ENCODE assay signal across 1 cellular context in the genomic region with DNA sequence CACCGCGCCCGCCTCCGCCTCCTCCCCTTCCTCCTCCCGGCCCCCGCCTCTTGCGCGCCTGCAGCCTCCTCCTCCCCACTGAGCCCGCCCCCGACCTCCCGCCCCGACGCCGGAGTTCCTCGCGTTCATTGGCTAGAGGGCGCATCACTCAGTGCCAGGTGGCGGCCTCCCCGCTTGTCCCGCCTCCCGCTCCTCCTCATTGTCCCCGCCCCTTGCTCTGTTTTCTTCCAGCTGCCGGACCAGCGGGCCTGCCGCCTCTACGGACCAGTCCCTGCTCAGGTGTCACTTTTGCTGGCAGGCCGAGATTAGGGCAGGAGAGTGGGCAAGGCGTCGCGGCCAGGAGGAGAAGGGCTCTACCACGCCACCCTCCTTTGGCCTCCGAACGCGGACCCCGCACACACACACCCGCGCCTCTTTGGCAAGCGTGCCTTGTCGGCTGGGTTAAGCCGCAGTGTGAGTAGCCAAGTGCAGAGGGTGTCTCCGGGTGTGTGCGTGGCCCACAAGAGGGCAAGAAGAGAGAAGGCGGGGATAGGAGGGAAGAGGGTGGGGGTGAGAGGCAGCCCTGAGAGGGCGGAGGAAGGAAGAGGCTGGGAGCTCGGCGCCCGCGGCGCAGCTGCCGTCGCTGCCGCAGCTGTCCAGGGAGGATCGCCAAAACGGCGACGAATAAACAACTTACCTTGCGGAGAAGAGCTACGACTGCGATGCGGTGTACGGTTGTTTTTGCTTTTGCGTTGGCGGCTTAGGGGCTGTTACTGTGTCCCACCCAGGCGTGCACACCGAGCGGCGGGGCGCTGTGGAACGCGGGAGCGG.
TF ChIP-seq lines count a peak whose summit lies in the region.

No MANE protein-coding gene starts in this region.

TF ChIP-seq in K562, 482 proteins besides CTCF, POLR2A, EP300 and RAD21 (continued from another document and continues in another):
- TF ChIP-seq, protein P1, sequence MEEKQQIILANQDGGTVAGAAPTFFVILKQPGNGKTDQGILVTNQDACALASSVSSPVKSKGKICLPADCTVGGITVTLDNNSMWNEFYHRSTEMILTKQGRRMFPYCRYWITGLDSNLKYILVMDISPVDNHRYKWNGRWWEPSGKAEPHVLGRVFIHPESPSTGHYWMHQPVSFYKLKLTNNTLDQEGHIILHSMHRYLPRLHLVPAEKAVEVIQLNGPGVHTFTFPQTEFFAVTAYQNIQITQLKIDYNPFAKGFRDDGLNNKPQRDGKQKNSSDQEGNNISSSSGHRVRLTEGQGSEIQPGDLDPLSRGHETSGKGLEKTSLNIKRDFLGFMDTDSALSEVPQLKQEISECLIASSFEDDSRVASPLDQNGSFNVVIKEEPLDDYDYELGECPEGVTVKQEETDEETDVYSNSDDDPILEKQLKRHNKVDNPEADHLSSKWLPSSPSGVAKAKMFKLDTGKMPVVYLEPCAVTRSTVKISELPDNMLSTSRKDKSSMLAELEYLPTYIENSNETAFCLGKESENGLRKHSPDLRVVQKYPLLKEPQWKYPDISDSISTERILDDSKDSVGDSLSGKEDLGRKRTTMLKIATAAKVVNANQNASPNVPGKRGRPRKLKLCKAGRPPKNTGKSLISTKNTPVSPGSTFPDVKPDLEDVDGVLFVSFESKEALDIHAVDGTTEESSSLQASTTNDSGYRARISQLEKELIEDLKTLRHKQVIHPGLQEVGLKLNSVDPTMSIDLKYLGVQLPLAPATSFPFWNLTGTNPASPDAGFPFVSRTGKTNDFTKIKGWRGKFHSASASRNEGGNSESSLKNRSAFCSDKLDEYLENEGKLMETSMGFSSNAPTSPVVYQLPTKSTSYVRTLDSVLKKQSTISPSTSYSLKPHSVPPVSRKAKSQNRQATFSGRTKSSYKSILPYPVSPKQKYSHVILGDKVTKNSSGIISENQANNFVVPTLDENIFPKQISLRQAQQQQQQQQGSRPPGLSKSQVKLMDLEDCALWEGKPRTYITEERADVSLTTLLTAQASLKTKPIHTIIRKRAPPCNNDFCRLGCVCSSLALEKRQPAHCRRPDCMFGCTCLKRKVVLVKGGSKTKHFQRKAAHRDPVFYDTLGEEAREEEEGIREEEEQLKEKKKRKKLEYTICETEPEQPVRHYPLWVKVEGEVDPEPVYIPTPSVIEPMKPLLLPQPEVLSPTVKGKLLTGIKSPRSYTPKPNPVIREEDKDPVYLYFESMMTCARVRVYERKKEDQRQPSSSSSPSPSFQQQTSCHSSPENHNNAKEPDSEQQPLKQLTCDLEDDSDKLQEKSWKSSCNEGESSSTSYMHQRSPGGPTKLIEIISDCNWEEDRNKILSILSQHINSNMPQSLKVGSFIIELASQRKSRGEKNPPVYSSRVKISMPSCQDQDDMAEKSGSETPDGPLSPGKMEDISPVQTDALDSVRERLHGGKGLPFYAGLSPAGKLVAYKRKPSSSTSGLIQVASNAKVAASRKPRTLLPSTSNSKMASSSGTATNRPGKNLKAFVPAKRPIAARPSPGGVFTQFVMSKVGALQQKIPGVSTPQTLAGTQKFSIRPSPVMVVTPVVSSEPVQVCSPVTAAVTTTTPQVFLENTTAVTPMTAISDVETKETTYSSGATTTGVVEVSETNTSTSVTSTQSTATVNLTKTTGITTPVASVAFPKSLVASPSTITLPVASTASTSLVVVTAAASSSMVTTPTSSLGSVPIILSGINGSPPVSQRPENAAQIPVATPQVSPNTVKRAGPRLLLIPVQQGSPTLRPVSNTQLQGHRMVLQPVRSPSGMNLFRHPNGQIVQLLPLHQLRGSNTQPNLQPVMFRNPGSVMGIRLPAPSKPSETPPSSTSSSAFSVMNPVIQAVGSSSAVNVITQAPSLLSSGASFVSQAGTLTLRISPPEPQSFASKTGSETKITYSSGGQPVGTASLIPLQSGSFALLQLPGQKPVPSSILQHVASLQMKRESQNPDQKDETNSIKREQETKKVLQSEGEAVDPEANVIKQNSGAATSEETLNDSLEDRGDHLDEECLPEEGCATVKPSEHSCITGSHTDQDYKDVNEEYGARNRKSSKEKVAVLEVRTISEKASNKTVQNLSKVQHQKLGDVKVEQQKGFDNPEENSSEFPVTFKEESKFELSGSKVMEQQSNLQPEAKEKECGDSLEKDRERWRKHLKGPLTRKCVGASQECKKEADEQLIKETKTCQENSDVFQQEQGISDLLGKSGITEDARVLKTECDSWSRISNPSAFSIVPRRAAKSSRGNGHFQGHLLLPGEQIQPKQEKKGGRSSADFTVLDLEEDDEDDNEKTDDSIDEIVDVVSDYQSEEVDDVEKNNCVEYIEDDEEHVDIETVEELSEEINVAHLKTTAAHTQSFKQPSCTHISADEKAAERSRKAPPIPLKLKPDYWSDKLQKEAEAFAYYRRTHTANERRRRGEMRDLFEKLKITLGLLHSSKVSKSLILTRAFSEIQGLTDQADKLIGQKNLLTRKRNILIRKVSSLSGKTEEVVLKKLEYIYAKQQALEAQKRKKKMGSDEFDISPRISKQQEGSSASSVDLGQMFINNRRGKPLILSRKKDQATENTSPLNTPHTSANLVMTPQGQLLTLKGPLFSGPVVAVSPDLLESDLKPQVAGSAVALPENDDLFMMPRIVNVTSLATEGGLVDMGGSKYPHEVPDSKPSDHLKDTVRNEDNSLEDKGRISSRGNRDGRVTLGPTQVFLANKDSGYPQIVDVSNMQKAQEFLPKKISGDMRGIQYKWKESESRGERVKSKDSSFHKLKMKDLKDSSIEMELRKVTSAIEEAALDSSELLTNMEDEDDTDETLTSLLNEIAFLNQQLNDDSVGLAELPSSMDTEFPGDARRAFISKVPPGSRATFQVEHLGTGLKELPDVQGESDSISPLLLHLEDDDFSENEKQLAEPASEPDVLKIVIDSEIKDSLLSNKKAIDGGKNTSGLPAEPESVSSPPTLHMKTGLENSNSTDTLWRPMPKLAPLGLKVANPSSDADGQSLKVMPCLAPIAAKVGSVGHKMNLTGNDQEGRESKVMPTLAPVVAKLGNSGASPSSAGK (IDR thresholded peaks at IDR 0.05): peak; percentile 65
- TF ChIP-seq, protein P2, sequence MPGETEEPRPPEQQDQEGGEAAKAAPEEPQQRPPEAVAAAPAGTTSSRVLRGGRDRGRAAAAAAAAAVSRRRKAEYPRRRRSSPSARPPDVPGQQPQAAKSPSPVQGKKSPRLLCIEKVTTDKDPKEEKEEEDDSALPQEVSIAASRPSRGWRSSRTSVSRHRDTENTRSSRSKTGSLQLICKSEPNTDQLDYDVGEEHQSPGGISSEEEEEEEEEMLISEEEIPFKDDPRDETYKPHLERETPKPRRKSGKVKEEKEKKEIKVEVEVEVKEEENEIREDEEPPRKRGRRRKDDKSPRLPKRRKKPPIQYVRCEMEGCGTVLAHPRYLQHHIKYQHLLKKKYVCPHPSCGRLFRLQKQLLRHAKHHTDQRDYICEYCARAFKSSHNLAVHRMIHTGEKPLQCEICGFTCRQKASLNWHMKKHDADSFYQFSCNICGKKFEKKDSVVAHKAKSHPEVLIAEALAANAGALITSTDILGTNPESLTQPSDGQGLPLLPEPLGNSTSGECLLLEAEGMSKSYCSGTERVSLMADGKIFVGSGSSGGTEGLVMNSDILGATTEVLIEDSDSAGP (CRISPR knock-in tag; IDR thresholded peaks at IDR 0.05): peak; percentile 68; the same call in 1 of the 2 replicates
- TF ChIP-seq ETV5 (CRISPR knock-in tag; IDR thresholded peaks at IDR 0.05; ENCODE audit: low read depth) (no peak), KDM2B (CRISPR knock-in tag; IDR thresholded peaks at IDR 0.05) (no peak), ZNF785 (CRISPR knock-in tag; IDR thresholded peaks at IDR 0.05) (no peak), MYNN (IDR thresholded peaks at IDR 0.05) (0 out of 2 replicates have a peak, but pooled peaks have one; percentile 8), MYNN (CRISPR knock-in tag; IDR thresholded peaks at IDR 0.05) (no peak), E2F3 (CRISPR knock-in tag; IDR thresholded peaks at IDR 0.05) (peak; percentile 50; the same call in 1 of the 2 replicates), ZNF263 (CRISPR knock-in tag; IDR thresholded peaks at IDR 0.05; ENCODE audit: borderline replicate concordance) (peak; percentile 97), SRF (CRISPR knock-in tag; IDR thresholded peaks at IDR 0.05) (peak in 1 of 2 experiments; percentile 90; a peak in 1 of 4 replicates), RFX7 (CRISPR knock-in tag; IDR thresholded peaks at IDR 0.05) (no peak), KHSRP (IDR thresholded peaks at IDR 0.05) (no peak)
- TF ChIP-seq, protein P3, sequence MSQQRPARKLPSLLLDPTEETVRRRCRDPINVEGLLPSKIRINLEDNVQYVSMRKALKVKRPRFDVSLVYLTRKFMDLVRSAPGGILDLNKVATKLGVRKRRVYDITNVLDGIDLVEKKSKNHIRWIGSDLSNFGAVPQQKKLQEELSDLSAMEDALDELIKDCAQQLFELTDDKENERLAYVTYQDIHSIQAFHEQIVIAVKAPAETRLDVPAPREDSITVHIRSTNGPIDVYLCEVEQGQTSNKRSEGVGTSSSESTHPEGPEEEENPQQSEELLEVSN (IDR thresholded peaks at IDR 0.05; ENCODE audit: borderline replicate concordance in 1 of 2, extremely low read depth in 1 of 2, insufficient read depth in 1 of 2, insufficient read length in 1 of 2, low read depth in 1 of 2, low read length in 1 of 2, poor library complexity in 1 of 2, severe bottlenecking in 1 of 2): peak in 1 of 2 experiments; percentile 8
- TF ChIP-seq, protein P4, sequence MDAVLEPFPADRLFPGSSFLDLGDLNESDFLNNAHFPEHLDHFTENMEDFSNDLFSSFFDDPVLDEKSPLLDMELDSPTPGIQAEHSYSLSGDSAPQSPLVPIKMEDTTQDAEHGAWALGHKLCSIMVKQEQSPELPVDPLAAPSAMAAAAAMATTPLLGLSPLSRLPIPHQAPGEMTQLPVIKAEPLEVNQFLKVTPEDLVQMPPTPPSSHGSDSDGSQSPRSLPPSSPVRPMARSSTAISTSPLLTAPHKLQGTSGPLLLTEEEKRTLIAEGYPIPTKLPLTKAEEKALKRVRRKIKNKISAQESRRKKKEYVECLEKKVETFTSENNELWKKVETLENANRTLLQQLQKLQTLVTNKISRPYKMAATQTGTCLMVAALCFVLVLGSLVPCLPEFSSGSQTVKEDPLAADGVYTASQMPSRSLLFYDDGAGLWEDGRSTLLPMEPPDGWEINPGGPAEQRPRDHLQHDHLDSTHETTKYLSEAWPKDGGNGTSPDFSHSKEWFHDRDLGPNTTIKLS (IDR thresholded peaks at IDR 0.05; ENCODE audit: borderline replicate concordance, low read depth): peak; percentile 44; the same call in 1 of the 2 replicates
- TF ChIP-seq, protein P5, sequence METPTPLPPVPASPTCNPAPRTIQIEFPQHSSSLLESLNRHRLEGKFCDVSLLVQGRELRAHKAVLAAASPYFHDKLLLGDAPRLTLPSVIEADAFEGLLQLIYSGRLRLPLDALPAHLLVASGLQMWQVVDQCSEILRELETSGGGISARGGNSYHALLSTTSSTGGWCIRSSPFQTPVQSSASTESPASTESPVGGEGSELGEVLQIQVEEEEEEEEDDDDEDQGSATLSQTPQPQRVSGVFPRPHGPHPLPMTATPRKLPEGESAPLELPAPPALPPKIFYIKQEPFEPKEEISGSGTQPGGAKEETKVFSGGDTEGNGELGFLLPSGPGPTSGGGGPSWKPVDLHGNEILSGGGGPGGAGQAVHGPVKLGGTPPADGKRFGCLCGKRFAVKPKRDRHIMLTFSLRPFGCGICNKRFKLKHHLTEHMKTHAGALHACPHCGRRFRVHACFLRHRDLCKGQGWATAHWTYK (CRISPR knock-in tag; IDR thresholded peaks at IDR 0.05): peak; percentile 46; the same call in 1 of the 2 replicates
